8 cellular contexts compared by ENCODE assay signal in the genomic region with DNA sequence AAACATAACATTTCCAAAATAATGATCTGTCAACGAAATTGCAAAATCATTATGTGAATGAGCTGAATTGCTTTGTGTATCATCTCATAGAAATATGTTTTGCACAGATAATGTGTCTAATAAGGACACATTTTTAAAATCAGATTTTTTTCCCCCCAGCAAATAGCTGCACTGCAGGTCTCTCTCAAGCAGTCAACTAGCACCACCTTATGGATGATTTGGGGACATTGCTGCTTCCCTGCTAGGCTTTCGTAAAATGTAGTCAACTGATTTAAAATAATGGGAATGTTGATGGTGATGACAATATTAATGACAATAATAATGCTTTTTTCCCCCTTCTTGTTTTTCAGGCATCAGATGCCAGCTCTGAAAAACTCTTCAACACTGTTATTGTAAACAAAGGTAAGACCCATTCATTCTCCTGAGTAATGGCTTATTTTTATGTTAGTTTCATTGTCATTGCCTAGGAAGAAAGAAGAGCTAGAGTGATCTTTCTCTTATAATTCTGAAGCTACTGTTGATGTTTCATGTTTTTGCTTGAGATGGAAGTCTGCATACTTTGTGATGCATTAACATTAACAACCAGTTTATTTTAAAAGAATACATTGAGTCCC.
A peak's percentile ranks its signal among the peaks of the same experiment; 100 is the strongest.
DNase-seq lines count a peak whose midpoint lies in the region; ATAC-seq lines count a peak whose summit lies in the region.

No MANE protein-coding gene starts in this region.

- H3K36me3 Mint-ChIP-seq in activated naive CD4-positive, alpha-beta T cell treated with anti-CD3 and anti-CD28 coated beads, Interleukin-2, amount 10 ng/mL, durations not matched to agents 7 days and 5 days: no peaks in the 10 kb centered on the region

- H3K4me3 Mint-ChIP-seq in activated naive CD4-positive, alpha-beta T cell treated with anti-CD3 and anti-CD28 coated beads, Interleukin-2, amount 10 ng/mL, durations not matched to agents 7 days and 5 days: no peak overlapping the region

- CTCF ChIA-PET in activated naive CD4-positive, alpha-beta T cell treated with anti-CD3 and anti-CD28 coated beads, Interleukin-2, amount 10 ng/mL, durations not matched to agents 7 days and 5 days (lab: Charles Lee): interaction anchor here (0.7 to 1.7 kb wide), 6 partner anchors 17 to 658 kb away, joined by 3 to 8 read pairs (median 4); no protein-coding TSS in a partner anchor

- peaks cover 6% of the 10 kb centered on the region for H3K4me1 Mint-ChIP-seq in activated naive CD4-positive, alpha-beta T cell treated with anti-CD3 and anti-CD28 coated beads, Interleukin-2, amount 10 ng/mL, durations not matched to agents 7 days and 5 days

- no peaks in the 10 kb centered on the region for H3K9me3 Mint-ChIP-seq in activated naive CD4-positive, alpha-beta T cell treated with anti-CD3 and anti-CD28 coated beads, Interleukin-2, amount 10 ng/mL, durations not matched to agents 7 days and 5 days

- peaks cover 35% of the 10 kb centered on the region for H3K27me3 Mint-ChIP-seq in activated naive CD4-positive, alpha-beta T cell treated with anti-CD3 and anti-CD28 coated beads, Interleukin-2, amount 10 ng/mL, durations not matched to agents 7 days and 5 days

- peak; percentile 24 for DNase-seq in activated naive CD4-positive, alpha-beta T cell treated with anti-CD3 and anti-CD28 coated beads, Interleukin-2, amount 10 ng/mL, durations not matched to agents 7 days and 5 days
- DNase-seq in activated naive CD4-positive, alpha-beta T cell (lab: John Stamatoyannopoulos, UW): no peak
- peak; percentile 81 for DNase-seq in NAMALWA (ENCODE audit: low spot score)
- DNase-seq in SW480 (ENCODE audit: low spot score): peak; percentile 71
- peak; percentile 46 for DNase-seq in foreskin melanocyte
- peak; percentile 63 for DNase-seq in renal cortical epithelial cell (ENCODE audit: low read depth)

- ATAC-seq in HG02763 (IDR thresholded peaks at IDR 0.05; ENCODE audit: unreplicated experiment) (no peak), HG03442 (IDR thresholded peaks at IDR 0.05; ENCODE audit: unreplicated experiment) (no peak)

- H3K27ac Mint-ChIP-seq in activated naive CD4-positive, alpha-beta T cell treated with anti-CD3 and anti-CD28 coated beads, Interleukin-2, amount 10 ng/mL, durations not matched to agents 7 days and 5 days: no peak overlapping the region

Comparison
In these comparisons a context has a peak if more than half of its experiments do, and no peak if none do; other contexts are left out.
1. DNase-seq: peak in activated naive CD4-positive, alpha-beta T cell treated with anti-CD3 and anti-CD28 coated beads, Interleukin-2, amount 10 ng/mL, durations not matched to agents 7 days and 5 days (single experiment), NAMALWA (single experiment), SW480 (single experiment), foreskin melanocyte (single experiment) and renal cortical epithelial cell (single experiment); none in activated naive CD4-positive, alpha-beta T cell (0 of 4).